ENCODE assay signal across 15 cellular contexts in the genomic region with DNA sequence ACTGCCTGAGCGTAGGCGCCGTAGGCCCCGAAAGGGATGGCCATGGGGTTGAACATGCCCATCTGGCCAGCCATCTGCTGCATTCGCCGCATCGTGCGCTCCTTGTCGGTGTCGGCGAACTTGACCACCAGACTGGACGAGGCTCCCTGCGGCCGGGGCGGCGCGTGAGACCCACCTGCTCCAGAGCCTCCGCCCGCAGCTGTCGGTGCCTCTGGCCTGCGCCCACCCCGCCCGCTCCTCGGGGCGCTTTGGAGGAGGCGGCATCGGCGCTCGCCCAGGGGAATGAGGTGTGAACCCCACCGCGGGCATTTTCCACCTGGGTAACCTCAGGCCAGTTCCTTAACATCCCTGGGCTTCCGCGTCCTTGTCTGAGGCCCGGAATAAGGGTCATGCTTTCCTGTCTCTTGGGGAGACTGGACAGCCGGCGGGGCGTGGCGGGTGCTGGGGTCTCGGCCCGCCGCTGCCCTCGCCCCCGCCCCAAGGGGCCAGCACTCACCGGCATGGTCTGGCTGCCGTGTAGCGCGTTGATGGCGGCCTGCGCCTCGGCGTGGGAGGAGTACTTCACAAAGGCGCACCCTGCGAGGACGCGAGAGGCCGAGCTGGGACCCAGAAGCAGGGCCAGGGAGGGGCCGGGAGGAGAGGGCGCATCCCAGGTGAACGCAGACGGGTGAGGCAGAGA.
"Had no signal": no experiment of that assay in that cellular context is flagged by ENCODE, and none has a peak within 500 bp of the region (broad histone marks: within the 10 kb centered on the region; RNA-seq: fewer than 3 reads in every experiment).

No MANE protein-coding gene starts in this region.

- H3K4me3 ChIP-seq: heart left ventricle, thyroid gland, uterus had no signal

- H3K27ac ChIP-seq: heart left ventricle, neutrophil, thyroid gland, uterus had no signal

- DNase-seq: dermis blood vessel endothelial cell; erythroblast; foreskin melanocyte; heart left ventricle; hippocampal formation; left colon; naive thymus-derived CD4-positive, alpha-beta T cell; nephron progenitor cell; right cardiac atrium; small intestine; stimulated activated CD4-positive, alpha-beta T cell treated with anti-CD3 and anti-CD28 coated beads, Interleukin-12 subunit alpha, Interleukin-12 subunit beta, amount 100 ng/mL, for 4 hours; stimulated activated naive CD4-positive, alpha-beta T cell; thyroid gland; uterus had no signal

- ATAC-seq: heart left ventricle; left colon; naive thymus-derived CD4-positive, alpha-beta T cell; right cardiac atrium had no signal

- H3K9me3 ChIP-seq: heart left ventricle, neutrophil, thyroid gland, uterus had no signal

- H3K4me1 ChIP-seq: thyroid gland, uterus had no signal

- H3K27me3 ChIP-seq: thyroid gland had no signal

- H3K36me3 ChIP-seq: heart left ventricle, neutrophil, thyroid gland, uterus had no signal
